ENCODE assay signal across 1 cellular context in genomic region chr18:59540819-59541218, GRCh38.
TF ChIP-seq lines count a peak whose summit lies in the region.

No MANE protein-coding gene starts in this region.

TF ChIP-seq in GM23338, 12 proteins besides CTCF, POLR2A, EP300 and RAD21 (continued from another document):
- TF ChIP-seq ZNF462 (CRISPR knock-in tag; IDR thresholded peaks at IDR 0.05): no peak
- TF ChIP-seq CREB1 (CRISPR knock-in tag; IDR thresholded peaks at IDR 0.05; ENCODE audit: low read depth): no peak
- no peak for TF ChIP-seq ZNF331 (CRISPR knock-in tag; IDR thresholded peaks at IDR 0.05; ENCODE audit: low read depth)
- no peak for TF ChIP-seq NANOG (IDR thresholded peaks at IDR 0.05; ENCODE audit: borderline replicate concordance)
- TF ChIP-seq ZNF114 (CRISPR knock-in tag; IDR thresholded peaks at IDR 0.05): no peak
- no peak for TF ChIP-seq REST (IDR thresholded peaks at IDR 0.05; ENCODE audit: unreplicated experiment)
- TF ChIP-seq POLR2AphosphoS5 (IDR thresholded peaks at IDR 0.05; ENCODE audit: low read depth): no peak
- no peak for TF ChIP-seq EZH2phosphoT487 (IDR thresholded peaks at IDR 0.05; ENCODE audit: unreplicated experiment)
- no peak for TF ChIP-seq ETS1 (IDR thresholded peaks at IDR 0.05)
